Comparison of ENCODE assay signal across 1 cellular context in genomic region chr3:9909221-9910013, GRCh38.
TF ChIP-seq lines count a peak whose summit lies in the region.

No MANE protein-coding gene starts in this region.

TF ChIP-seq in HepG2, 621 proteins besides CTCF, POLR2A, EP300 and RAD21:
- TF ChIP-seq ZNF225 (CRISPR knock-in tag; IDR thresholded peaks at IDR 0.05) (no peak), MNT (IDR thresholded peaks at IDR 0.05) (0 out of 2 replicates have a peak, but pooled peaks have one; percentile 11), NR2F6 (IDR thresholded peaks at IDR 0.05) (no peak), NR2F6 (CRISPR knock-in tag; IDR thresholded peaks at IDR 0.05) (no peak), KLF12 (CRISPR knock-in tag; IDR thresholded peaks at IDR 0.05; ENCODE audit: borderline replicate concordance) (no peak), ZMAT3 (CRISPR knock-in tag; conservative IDR thresholded peaks at IDR 0.05) (no peak), SRY (CRISPR knock-in tag; IDR thresholded peaks at IDR 0.05) (no peak), MBNL3 (CRISPR knock-in tag; conservative IDR thresholded peaks at IDR 0.05) (no peak), RAD51 (IDR thresholded peaks at IDR 0.05; ENCODE audit: borderline replicate concordance) (no peak)
